ENCODE assay signal across 10 cellular contexts in the genomic region with DNA sequence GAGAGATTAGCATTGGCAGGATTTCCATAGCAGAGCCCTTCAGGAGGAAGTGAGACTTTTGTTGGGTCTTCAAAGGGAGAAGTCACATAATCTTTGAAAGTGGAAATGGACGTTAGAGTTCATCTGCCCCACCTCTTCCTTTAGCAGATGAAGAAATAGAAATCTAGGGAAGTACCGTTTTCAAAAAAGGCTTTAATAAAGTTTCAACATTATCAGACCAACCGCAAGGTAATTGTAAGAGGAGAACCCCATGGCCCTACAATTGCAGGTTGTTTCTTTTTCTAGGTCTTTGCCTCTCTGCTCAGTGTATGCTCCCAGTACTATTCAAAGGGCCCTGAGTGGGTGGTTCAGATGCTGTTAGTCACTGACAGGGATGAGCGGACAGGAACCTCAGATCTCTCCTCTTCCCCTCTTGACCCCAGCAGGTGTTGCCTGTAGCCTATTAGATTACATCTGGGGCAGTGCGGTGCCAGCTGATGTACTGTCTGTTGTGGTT. TPM values are rescaled to one million over a fixed set of nuclear protein-coding genes. Genes with fewer than 3 reads are reported as not detected.
DNase-seq lines count a peak whose midpoint lies in the region; ATAC-seq, FAIRE-seq and TF ChIP-seq lines count a peak whose summit lies in the region.
"Had no signal": no experiment of that assay in that cellular context is flagged by ENCODE, and none has a peak within 500 bp of the region (broad histone marks: within the 10 kb centered on the region; RNA-seq: fewer than 3 reads in every experiment).

No MANE protein-coding gene starts in this region.

- no peaks in the 10 kb centered on the region for H3K79me2 ChIP-seq in OCI-LY3 (ENCODE audit: low read length)

- POLR2A ChIA-PET in A549 (lab: Yijun Ruan, JAX): no interaction called here

- CTCF ChIA-PET in A549 (lab: Yijun Ruan, JAX): no interaction called here

- H2AFZ ChIP-seq in OCI-LY3 (ENCODE audit: low read depth, low read length): no peak overlapping the region

- intact Hi-C loops in breast epithelium (cut with DNase I; ENCODE audit: low total_unique reads) (no loop called here), posterior vena cava (cut with DNase I) (no loop called here)

- H3K4me3 ChIP-seq in A549: no peak overlapping the region
- peak overlapping the region; percentile 41 for H3K4me3 ChIP-seq in OCI-LY3 (ENCODE audit: low read length)
- no peak overlapping the region for H3K4me3 ChIP-seq in breast epithelium
- H3K4me3 ChIP-seq: cardiac muscle cell had no signal

- TF ChIP-seq EP300 in A549 (IDR thresholded peaks at IDR 0.05): no peak

- H3K9ac ChIP-seq in OCI-LY3 (ENCODE audit: low read length): peak overlapping the region; percentile 29; the same call in 1 of the 2 replicates

- DNase-seq in A549 (ENCODE audit: low read depth in 1 of 2, low spot score in 1 of 2) (no peak), breast epithelium (ENCODE audit: low spot score in 2 of 2) (no peak), posterior vena cava (ENCODE audit: low spot score) (no peak), UCSD-AML1 (lab: John Stamatoyannopoulos, UW; ENCODE audit: unreplicated experiment) (no peak)
- no peak for DNase-seq in stimulated activated CD4-positive, alpha-beta T cell treated with anti-CD3 and anti-CD28 coated beads, Interleukin-4, amount 100 ng/mL, for 24 hours
- DNase-seq: substantia nigra had no signal

- TF ChIP-seq POLR2A in A549 (IDR thresholded peaks at IDR 0.05; ENCODE audit: low read length) (no peak), breast epithelium (IDR thresholded peaks at IDR 0.05) (no peak)

- H3K27me3 ChIP-seq in OCI-LY3 (ENCODE audit: low read depth, low read length): no peaks in the 10 kb centered on the region
- H3K27me3 ChIP-seq in breast epithelium: peaks cover 0 to 10% of the 10 kb centered on the region in 2 donors
- H3K27me3 ChIP-seq: cardiac muscle cell had no signal

- H4K20me1 ChIP-seq in OCI-LY3 (ENCODE audit: insufficient read depth, low read length): no peaks in the 10 kb centered on the region

- ATAC-seq in A549: no peak
- peak; percentile 94 for ATAC-seq in GM19025 (IDR thresholded peaks at IDR 0.05; ENCODE audit: low read depth, unreplicated experiment)
- peak; percentile 94 for ATAC-seq in HG03045 (IDR thresholded peaks at IDR 0.05; ENCODE audit: unreplicated experiment)

- FAIRE-seq in A549 (lab: Jason Lieb, UNC): peak; percentile 23

- no peaks in the 10 kb centered on the region for H3K9me3 ChIP-seq in A549
- H3K9me3 ChIP-seq in OCI-LY3 (ENCODE audit: insufficient read depth, low read length): no peaks in the 10 kb centered on the region
- H3K9me3 ChIP-seq in breast epithelium: peaks cover 7 to 9% of the 10 kb centered on the region in 2 donors

- WGBS in A549 (ENCODE audit: missing lambda C conversion rate): 44% methylated on average over 5 of the region's 5 CpGs

- H3K4me1 ChIP-seq in A549 (no peaks in the 10 kb centered on the region), OCI-LY3 (ENCODE audit: low read length) (peaks cover 18% of the 10 kb centered on the region), breast epithelium (no peaks in the 10 kb centered on the region)

- no peaks in the 10 kb centered on the region for H3K36me3 ChIP-seq in OCI-LY3 (replicated peaks; ENCODE audit: low read depth, low read length)
- no peaks in the 10 kb centered on the region for H3K36me3 ChIP-seq in breast epithelium
- H3K36me3 ChIP-seq: cardiac muscle cell had no signal

- TF ChIP-seq RAD21 in A549 (conservative IDR thresholded peaks at IDR 0.05 in 1 of 2, IDR thresholded peaks at IDR 0.05 in 1 of 2): no peak

- no peak for TF ChIP-seq CTCF in A549 (IDR thresholded peaks at IDR 0.05)
- TF ChIP-seq CTCF in OCI-LY3 (IDR thresholded peaks at IDR 0.05; ENCODE audit: low read depth, low read length): no peak
- TF ChIP-seq CTCF in breast epithelium (IDR thresholded peaks at IDR 0.05): no peak

- H3K27ac ChIP-seq in A549 (no peak overlapping the region), OCI-LY3 (ENCODE audit: low read length) (peak overlapping the region; percentile 88), breast epithelium (no peak overlapping the region)
- H3K27ac ChIP-seq: cardiac muscle cell had no signal

- no peak overlapping the region for H3K4me2 ChIP-seq in A549
- peak overlapping the region; percentile 68 for H3K4me2 ChIP-seq in OCI-LY3 (ENCODE audit: low read length)

TF ChIP-seq in A549, 52 proteins besides CTCF, POLR2A, EP300 and RAD21:
- TF ChIP-seq, protein P1, sequence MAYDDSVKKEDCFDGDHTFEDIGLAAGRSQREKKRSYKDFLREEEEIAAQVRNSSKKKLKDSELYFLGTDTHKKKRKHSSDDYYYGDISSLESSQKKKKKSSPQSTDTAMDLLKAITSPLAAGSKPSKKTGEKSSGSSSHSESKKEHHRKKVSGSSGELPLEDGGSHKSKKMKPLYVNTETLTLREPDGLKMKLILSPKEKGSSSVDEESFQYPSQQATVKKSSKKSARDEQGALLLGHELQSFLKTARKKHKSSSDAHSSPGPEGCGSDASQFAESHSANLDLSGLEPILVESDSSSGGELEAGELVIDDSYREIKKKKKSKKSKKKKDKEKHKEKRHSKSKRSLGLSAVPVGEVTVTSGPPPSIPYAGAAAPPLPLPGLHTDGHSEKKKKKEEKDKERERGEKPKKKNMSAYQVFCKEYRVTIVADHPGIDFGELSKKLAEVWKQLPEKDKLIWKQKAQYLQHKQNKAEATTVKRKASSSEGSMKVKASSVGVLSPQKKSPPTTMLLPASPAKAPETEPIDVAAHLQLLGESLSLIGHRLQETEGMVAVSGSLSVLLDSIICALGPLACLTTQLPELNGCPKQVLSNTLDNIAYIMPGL (CRISPR knock-in tag; IDR thresholded peaks at IDR 0.05; ENCODE audit: borderline replicate concordance): no peak
- TF ChIP-seq FOSL2 (IDR thresholded peaks at IDR 0.05) (no peak), FOSL2 (CRISPR knock-in tag; IDR thresholded peaks at IDR 0.05) (no peak), GATA3 (IDR thresholded peaks at IDR 0.05; ENCODE audit: borderline replicate concordance) (no peak), JUNB (IDR thresholded peaks at IDR 0.05) (no peak), RARB (CRISPR knock-in tag; IDR thresholded peaks at IDR 0.05) (no peak), RFX5 (IDR thresholded peaks at IDR 0.05) (no peak), BHLHE40 (IDR thresholded peaks at IDR 0.05; ENCODE audit: low read depth, low read length) (no peak), EHF (CRISPR knock-in tag; IDR thresholded peaks at IDR 0.05) (no peak), SREBF2 (IDR thresholded peaks at IDR 0.05) (no peak), NPAS2 (CRISPR knock-in tag; IDR thresholded peaks at IDR 0.05; ENCODE audit: borderline replicate concordance) (no peak), ESRRA (IDR thresholded peaks at IDR 0.05; ENCODE audit: borderline replicate concordance, low read length) (no peak), RNF2 (IDR thresholded peaks at IDR 0.05; ENCODE audit: borderline replicate concordance, low read depth) (no peak)
- TF ChIP-seq, protein P2, sequence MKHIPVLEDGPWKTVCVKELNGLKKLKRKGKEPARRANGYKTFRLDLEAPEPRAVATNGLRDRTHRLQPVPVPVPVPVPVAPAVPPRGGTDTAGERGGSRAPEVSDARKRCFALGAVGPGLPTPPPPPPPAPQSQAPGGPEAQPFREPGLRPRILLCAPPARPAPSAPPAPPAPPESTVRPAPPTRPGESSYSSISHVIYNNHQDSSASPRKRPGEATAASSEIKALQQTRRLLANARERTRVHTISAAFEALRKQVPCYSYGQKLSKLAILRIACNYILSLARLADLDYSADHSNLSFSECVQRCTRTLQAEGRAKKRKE (CRISPR knock-in tag; IDR thresholded peaks at IDR 0.05; ENCODE audit: low read depth): no peak
- TF ChIP-seq, protein P3, sequence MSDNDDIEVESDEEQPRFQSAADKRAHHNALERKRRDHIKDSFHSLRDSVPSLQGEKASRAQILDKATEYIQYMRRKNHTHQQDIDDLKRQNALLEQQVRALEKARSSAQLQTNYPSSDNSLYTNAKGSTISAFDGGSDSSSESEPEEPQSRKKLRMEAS (IDR thresholded peaks at IDR 0.05): no peak
- TF ChIP-seq, protein P4, sequence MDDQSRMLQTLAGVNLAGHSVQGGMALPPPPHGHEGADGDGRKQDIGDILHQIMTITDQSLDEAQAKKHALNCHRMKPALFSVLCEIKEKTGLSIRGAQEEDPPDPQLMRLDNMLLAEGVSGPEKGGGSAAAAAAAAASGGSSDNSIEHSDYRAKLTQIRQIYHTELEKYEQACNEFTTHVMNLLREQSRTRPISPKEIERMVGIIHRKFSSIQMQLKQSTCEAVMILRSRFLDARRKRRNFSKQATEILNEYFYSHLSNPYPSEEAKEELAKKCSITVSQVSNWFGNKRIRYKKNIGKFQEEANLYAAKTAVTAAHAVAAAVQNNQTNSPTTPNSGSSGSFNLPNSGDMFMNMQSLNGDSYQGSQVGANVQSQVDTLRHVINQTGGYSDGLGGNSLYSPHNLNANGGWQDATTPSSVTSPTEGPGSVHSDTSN (IDR thresholded peaks at IDR 0.05): no peak
TF ChIP-seq in A549: peak in this region for 0.

RNA-seq across cellular contexts. Expression of gene AP1S2, which starts 48.6 kb away (rescaled TPM):
- polyA plus RNA-seq in A549 (2011; rRNA removed) (14.7 and 18.5 TPM in 2 replicates), A549 (2017; fragmentation: RNase III; extraction: RNeasy Plus Mini Kit Qiagen cat#74134 plus additional on column Dnase treatment) (15.8 to 17.4 TPM (median 17.1 TPM) in 3 replicates)
- polyA plus RNA-seq in A549 (2012; cell fraction: cytosol; rRNA removed): 4.3 and 4.6 TPM in 2 replicates
- polyA plus RNA-seq in A549 (2012; cell fraction: nucleus; rRNA removed): 1.1 and 3.2 TPM in 2 replicates
- 3.0 and 3.9 TPM in 2 replicates for polyA minus RNA-seq in A549 (2011; rRNA and poly(A)+ RNA removed)
- total RNA-seq in breast epithelium (10 to 100 TPM; 23.0 to 56.5 (median 36.7) TPM), posterior vena cava (10 to 100 TPM; 47.0 to 74.7 TPM)

Comparison
In these comparisons a context has a peak if more than half of its experiments do, and no peak if none do; other contexts are left out.
1. ATAC-seq: peak in GM19025 (single experiment) and HG03045 (single experiment); none in A549 (0 of 2).